16 cellular contexts compared by ENCODE assay signal in the genomic region with DNA sequence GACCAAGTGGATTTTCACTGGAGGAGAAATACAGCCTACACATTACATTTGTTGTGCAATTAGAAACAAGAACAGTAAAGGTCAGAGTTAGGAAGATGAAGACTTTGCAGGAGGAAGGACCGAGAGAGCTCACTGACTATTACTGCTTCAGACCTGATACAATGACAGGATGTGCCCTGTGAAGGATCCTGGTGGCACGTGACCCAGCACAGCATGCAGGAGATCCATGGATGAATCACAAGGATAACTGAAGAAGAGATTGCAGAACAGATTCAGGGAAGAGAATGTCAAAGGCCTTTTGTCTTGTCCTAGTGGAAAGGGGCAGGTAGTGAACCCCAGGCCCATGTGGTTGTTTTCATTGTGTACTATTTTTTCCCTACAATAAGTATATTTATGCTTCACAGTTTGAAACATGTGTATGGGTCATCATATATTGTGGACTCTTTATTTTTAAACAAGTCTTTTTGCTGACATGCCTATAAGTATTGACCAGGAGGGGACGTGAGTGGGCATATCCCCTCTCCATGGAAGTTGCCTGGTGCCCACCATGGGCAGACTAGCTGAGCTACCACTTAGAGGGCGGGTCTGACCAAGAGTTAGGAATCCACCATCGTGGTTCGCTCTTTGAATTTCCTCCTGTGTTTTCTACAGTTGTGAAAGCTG. TPM values are rescaled to one million over a fixed set of nuclear protein-coding genes. Genes with fewer than 3 reads are reported as not detected.
DNase-seq lines count a peak whose midpoint lies in the region; ATAC-seq, FAIRE-seq and TF ChIP-seq lines count a peak whose summit lies in the region.
"Had no signal": no experiment of that assay in that cellular context is flagged by ENCODE, and none has a peak within 500 bp of the region (broad histone marks: within the 10 kb centered on the region; RNA-seq: fewer than 3 reads in every experiment).

No MANE protein-coding gene starts in this region.

- TF ChIP-seq POLR2A in HCT116 (IDR thresholded peaks at IDR 0.05; ENCODE audit: borderline replicate concordance, extremely low read depth, insufficient read depth, insufficient read length) (no peak), HepG2 (IDR thresholded peaks at IDR 0.05; ENCODE audit: insufficient read depth in 1 of 2, low read depth in 2 of 2, low read length in 2 of 2) (no peak)

- ATAC-seq in HCT116, result no peak
- ATAC-seq in HepG2, result no peak
- ATAC-seq in HG03442 (IDR thresholded peaks at IDR 0.05; ENCODE audit: unreplicated experiment), result no peak
- ATAC-seq in stimulated activated naive CD8-positive, alpha-beta T cell treated with anti-CD3 and anti-CD28 coated beads, Interleukin-15, amount 100 ng/mL, for 72 hours, result no peak

- H2AFZ ChIP-seq in HCT116 (ENCODE audit: low read depth, low read length, poor library complexity, severe bottlenecking) (no peak overlapping the region), HepG2 (ENCODE audit: low read length) (no peak overlapping the region)

- peak; percentile 30 for DNase-seq in AG20443 (ENCODE audit: low spot score)
- no peak for DNase-seq in HCT116 (ENCODE audit: low read depth, low spot score)
- no peak for DNase-seq in HepG2 (ENCODE audit: low spot score)
- DNase-seq in retina, result no peak
- DNase-seq in mesothelial cell of epicardium (ENCODE audit: low spot score in 2 of 2, unreplicated experiment in 2 of 2), result no peak
- no peak for DNase-seq in stimulated activated naive CD8-positive, alpha-beta T cell treated with anti-CD3 and anti-CD28 coated beads, Interleukin-15, amount 100 ng/mL, for 72 hours
- DNase-seq: activated T-cell treated with anti-CD3 and anti-CD28 coated beads, Interleukin-2, amount 50 U/mL, for 1 hour; KBM-7; left lung; NCI-H524 treated with DMSO at 0.1 percent for 48 hours; uterus had no signal

- H3K27me3 ChIP-seq in HCT116 (ENCODE audit: insufficient read depth, low read length) (no peaks in the 10 kb centered on the region), HepG2 (ENCODE audit: control insufficient read depth in 1 of 2, insufficient read depth in 2 of 2, low read length in 2 of 2) (no peaks in the 10 kb centered on the region; a peak in 1 of 5 replicates)
- H3K27me3 ChIP-seq: left lung, uterus had no signal

- H3K9ac ChIP-seq in HCT116 (ENCODE audit: low read length) (no peak overlapping the region), HepG2 (ENCODE audit: insufficient read depth, low read depth, low read length) (no peak overlapping the region)

- H3K4me3 Mint-ChIP-seq in mesothelial cell of epicardium, result no peak overlapping the region
- no peak overlapping the region for H3K4me3 Mint-ChIP-seq in stimulated activated naive CD8-positive, alpha-beta T cell treated with anti-CD3 and anti-CD28 coated beads, Interleukin-15, amount 100 ng/mL, for 72 hours

- in situ Hi-C loops in HepG2 (cut with HindIII; ENCODE audit: extremely low pct_ligation_motif_present, low pct_unique_long_range_greater_than_20kb), result no loop called here

- H3K9me3 Mint-ChIP-seq in mesothelial cell of epicardium, result peaks cover 10% of the 10 kb centered on the region
- H3K9me3 Mint-ChIP-seq in stimulated activated naive CD8-positive, alpha-beta T cell treated with anti-CD3 and anti-CD28 coated beads, Interleukin-15, amount 100 ng/mL, for 72 hours, result no peaks in the 10 kb centered on the region

- H3K4me2 ChIP-seq in HCT116 (ENCODE audit: low read length) (peak overlapping the region; percentile 17; the same call in 1 of the 2 replicates), HepG2 (ENCODE audit: low read depth, low read length) (no peak overlapping the region)

- intact Hi-C loops in HCT116 (cut with micrococcal nuclease) (no loop called here), HepG2 (cut with micrococcal nuclease; ENCODE audit: unreplicated experiment) (no loop called here)

- H3K4me1 ChIP-seq in HCT116 (ENCODE audit: control insufficient read depth in 1 of 2, insufficient read depth in 2 of 2, low read length in 2 of 2) (peaks cover 20 to 41% of the 10 kb centered on the region in 2 experiments), HepG2 (ENCODE audit: insufficient read depth, low read length) (peaks cover 11% of the 10 kb centered on the region)
- H3K4me1 ChIP-seq: left lung, uterus had no signal

- H3K36me3 Mint-ChIP-seq in mesothelial cell of epicardium, result no peaks in the 10 kb centered on the region

- H4K20me1 ChIP-seq in HCT116 (ENCODE audit: insufficient read depth) (no peaks in the 10 kb centered on the region), HepG2 (ENCODE audit: insufficient read depth, low read length) (no peaks in the 10 kb centered on the region)

- CTCF ChIA-PET in HCT116 (lab: Charles Lee), result no interaction called here
- CTCF ChIA-PET in HepG2 (lab: Yijun Ruan, JAX; ENCODE audit: low intra/inter-chr PET ratio, low total read pairs), result no interaction called here

- no peak for FAIRE-seq in HepG2 (lab: Jason Lieb, UNC)

- TF ChIP-seq CTCF in HCT116 (IDR thresholded peaks at IDR 0.05 in 2 of 3, conservative IDR thresholded peaks at IDR 0.05 in 1 of 3; ENCODE audit: borderline replicate concordance in 1 of 3, insufficient read depth in 1 of 3, low read depth in 2 of 3, low read length in 2 of 3) (no peak), VCaP (conservative IDR thresholded peaks at IDR 0.05) (no peak), HepG2 (CRISPR knock-in tag; IDR thresholded peaks at IDR 0.05) (no peak), mesothelial cell of epicardium (IDR thresholded peaks at IDR 0.05; ENCODE audit: unreplicated experiment) (no peak)

- no peak overlapping the region for H3K4me3 ChIP-seq in HCT116 (replicated peaks in 1 of 2; ENCODE audit: low read depth in 1 of 2, low read length in 2 of 2)
- no peak overlapping the region for H3K4me3 ChIP-seq in HepG2 (replicated peaks in 1 of 3; ENCODE audit: insufficient read depth in 1 of 3, low read depth in 2 of 3, low read length in 3 of 3)
- H3K4me3 ChIP-seq: left lung, uterus had no signal

- POLR2A ChIA-PET in HCT116 (lab: Charles Lee), result no interaction called here
- POLR2A ChIA-PET in HepG2 (lab: Yijun Ruan, JAX), result no interaction called here

- no peak overlapping the region for H3K27ac ChIP-seq in HCT116 (ENCODE audit: low read depth, low read length)
- H3K27ac ChIP-seq in VCaP, result peak overlapping the region; percentile 81; the same call in 1 of the 2 replicates
- no peak overlapping the region for H3K27ac ChIP-seq in HepG2 (ENCODE audit: extremely low read length, insufficient read depth, low read length)
- H3K27ac ChIP-seq: left lung, uterus had no signal

- H3K9me3 ChIP-seq in HCT116 (ENCODE audit: control insufficient read depth in 1 of 2, insufficient read depth in 1 of 2, low read depth in 1 of 2, low read length in 2 of 2) (no peaks in the 10 kb centered on the region), HepG2 (ENCODE audit: low read length) (no peaks in the 10 kb centered on the region)
- H3K9me3 ChIP-seq: left lung, uterus had no signal

- BruUV-seq in HCT116 (replicated peaks; lab: Mats Ljungman, UMichigan) (no TSS peak), HepG2 (replicated peaks; lab: Mats Ljungman, UMichigan) (no TSS peak)

- no peaks in the 10 kb centered on the region; the same call in 1 of the 2 replicates for H3K9me2 ChIP-seq in HCT116 (ENCODE audit: insufficient read depth)

- TF ChIP-seq EP300 in HepG2 (IDR thresholded peaks at IDR 0.05; ENCODE audit: low read depth in 2 of 2, low read length in 2 of 2), result no peak
- TF ChIP-seq EP300 in HepG2 (CRISPR knock-in tag; IDR thresholded peaks at IDR 0.05; ENCODE audit: borderline replicate concordance), result no peak

- TF ChIP-seq RAD21 in HCT116 (IDR thresholded peaks at IDR 0.05; ENCODE audit: low read depth), result no peak
- TF ChIP-seq RAD21 in HepG2 (CRISPR knock-in tag; IDR thresholded peaks at IDR 0.05), result no peak

- RAD21 ChIA-PET in HCT116 (lab: Charles Lee; ENCODE audit: low non-redundant PET in 1 of 2, low total read pairs in 2 of 2, uncharacterized antibody in 2 of 2, unreplicated experiment in 2 of 2), result no interaction called here

- H3K4me1 Mint-ChIP-seq in mesothelial cell of epicardium, result peaks cover 4% of the 10 kb centered on the region
- peaks cover 6% of the 10 kb centered on the region for H3K4me1 Mint-ChIP-seq in stimulated activated naive CD8-positive, alpha-beta T cell treated with anti-CD3 and anti-CD28 coated beads, Interleukin-15, amount 100 ng/mL, for 72 hours

- H3K79me2 ChIP-seq in HCT116 (ENCODE audit: insufficient read depth, low read length) (no peaks in the 10 kb centered on the region), HepG2 (ENCODE audit: insufficient read depth, low read length) (no peaks in the 10 kb centered on the region)

- H3K36me3 ChIP-seq in HCT116 (ENCODE audit: control insufficient read depth in 1 of 2, insufficient read depth in 2 of 2, low read length in 2 of 2), result no peaks in the 10 kb centered on the region
- H3K36me3 ChIP-seq in HepG2 (replicated peaks in 1 of 2; ENCODE audit: control insufficient read depth in 1 of 2, insufficient read depth in 2 of 2, low read length in 2 of 2), result no peaks in the 10 kb centered on the region
- H3K36me3 ChIP-seq: left lung, uterus had no signal

- H3K27ac Mint-ChIP-seq in mesothelial cell of epicardium, result no peak overlapping the region
- H3K27ac Mint-ChIP-seq in stimulated activated naive CD8-positive, alpha-beta T cell treated with anti-CD3 and anti-CD28 coated beads, Interleukin-15, amount 100 ng/mL, for 72 hours, result no peak overlapping the region

- H3K27me3 Mint-ChIP-seq in mesothelial cell of epicardium (ENCODE audit: low read depth), result no peaks in the 10 kb centered on the region
- H3K27me3 Mint-ChIP-seq in stimulated activated naive CD8-positive, alpha-beta T cell treated with anti-CD3 and anti-CD28 coated beads, Interleukin-15, amount 100 ng/mL, for 72 hours, result peaks cover 20% of the 10 kb centered on the region

- 51% methylated on average over 6 of the region's 6 CpGs for WGBS in HepG2 (ENCODE audit: low lambda C conversion rate)

RNA-seq across cellular contexts. Expression of gene RASSF10, which starts 44.3 kb away (rescaled TPM):
- total RNA-seq in HCT116 (2021; ENCODE audit: unreplicated experiment) (not detected), HepG2 (2016; rRNA removed; fragmentation: Illumina TruSeq; extraction: Trizol) (not detected in 2 replicates), mesothelial cell of epicardium (0.09 to 0.29 TPM (median 0.23 TPM) in 3 replicates)
- not detected in 2 replicates for polyA plus RNA-seq in HCT116 (2012)
- not detected in 2 replicates for total RNA-seq in HepG2 (2016; cell fraction: cytosol; rRNA removed; fragmentation: Illumina TruSeq; extraction: Trizol; ENCODE audit: low read depth)
- total RNA-seq in HepG2 (2016; cell fraction: insoluble cytoplasmic fraction; rRNA removed; fragmentation: Illumina TruSeq; extraction: Trizol), result not detected in 2 replicates
- total RNA-seq in HepG2 (2016; cell fraction: membrane; rRNA removed; fragmentation: Illumina TruSeq; extraction: Trizol), result not detected in 2 replicates
- not detected in 2 replicates for total RNA-seq in HepG2 (2016; cell fraction: nucleus; rRNA removed; fragmentation: Illumina TruSeq; extraction: Trizol)
- not detected in 2 replicates for polyA plus RNA-seq in HepG2 (2011; rRNA removed)
- polyA plus RNA-seq in HepG2 (2011; cell fraction: cytosol; rRNA removed), result not detected in 2 replicates
- polyA plus RNA-seq in HepG2 (2011; cell fraction: nucleus; rRNA removed), result not detected in 2 replicates
- not detected in 2 replicates for polyA plus RNA-seq in HepG2 (2012)
- polyA plus RNA-seq in HepG2 (2016; cell fraction: cytosol; fragmentation: Illumina TruSeq; extraction: Trizol; ENCODE audit: low read depth), result not detected in 2 replicates
- not detected in 2 replicates for polyA plus RNA-seq in HepG2 (2016; cell fraction: insoluble cytoplasmic fraction; fragmentation: Illumina TruSeq; extraction: Trizol; ENCODE audit: low read depth)
- not detected in 2 replicates for polyA plus RNA-seq in HepG2 (2016; cell fraction: membrane; fragmentation: Illumina TruSeq; extraction: Trizol; ENCODE audit: low read depth)
- not detected in 2 replicates for polyA plus RNA-seq in HepG2 (2016; cell fraction: nucleus; fragmentation: Illumina TruSeq; extraction: Trizol; ENCODE audit: insufficient read depth, low read depth)
- not detected in 2 replicates for polyA minus RNA-seq in HepG2 (2011; rRNA and poly(A)+ RNA removed; ENCODE audit: low replicate concordance)
- not detected in 2 replicates for polyA minus RNA-seq in HepG2 (2011; cell fraction: cytosol; rRNA and poly(A)+ RNA removed)
- polyA minus RNA-seq in HepG2 (2011; cell fraction: nucleus; rRNA and poly(A)+ RNA removed), result not detected in 2 replicates
- total RNA-seq: mononuclear cell had no signal
- polyA plus RNA-seq: AG04450, neural cell had no signal
